In the genomic region with DNA sequence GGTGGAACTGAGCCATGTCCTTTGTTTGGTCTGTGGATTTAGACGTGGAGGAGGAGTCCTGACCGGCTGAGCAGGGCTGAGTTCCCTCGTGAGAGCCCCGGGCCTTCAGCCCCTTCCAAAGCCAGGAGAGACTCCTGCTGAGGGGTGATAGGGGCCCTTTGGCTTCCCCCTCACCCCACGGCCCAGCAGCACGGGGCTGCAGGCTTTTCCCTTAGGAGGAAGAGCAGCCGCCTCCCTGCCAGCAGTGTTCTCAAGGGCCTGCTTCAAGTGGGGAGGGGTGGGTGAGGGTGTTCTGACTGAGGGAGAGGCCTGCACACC, we compare ENCODE assay signal across 10 cellular contexts. TPM values are rescaled to one million over a fixed set of nuclear protein-coding genes. Genes with fewer than 3 reads are reported as not detected.
A peak's percentile ranks its signal among the peaks of the same experiment; 100 is the strongest.
DNase-seq lines count a peak whose midpoint lies in the region; ATAC-seq lines count a peak whose summit lies in the region.
"Had no signal": no experiment of that assay in that cellular context is flagged by ENCODE, and none has a peak within 500 bp of the region (broad histone marks: within the 10 kb centered on the region; RNA-seq: fewer than 3 reads in every experiment).

No MANE protein-coding gene starts in this region.

- in situ Hi-C loops in T47D (cut with HindIII; ENCODE audit: low pct_unique_long_range_greater_than_20kb, low sequenced_read_pairs) = no loop called here

- peak overlapping the region; percentile 47 to 76 (median 65) for H3K4me3 Mint-ChIP-seq in CD4-positive, CD25-positive, alpha-beta regulatory T cell
- H3K4me3 Mint-ChIP-seq in naive B cell = peak overlapping the region in 4 of 8 donors; percentile 65 to 86 (median 80)

- no peak overlapping the region for H3K4me3 ChIP-seq in CD4-positive, CD25-positive, alpha-beta regulatory T cell (ENCODE audit: low read depth, low read length)
- H3K4me3 ChIP-seq in HUES64 (ENCODE audit: low read length) = no peak overlapping the region

- peaks cover 0 to 25% (median 3%) of the 10 kb centered on the region in 4 donors for H3K4me1 Mint-ChIP-seq in CD4-positive, CD25-positive, alpha-beta regulatory T cell
- peaks cover 16 to 31% (median 24%) of the 10 kb centered on the region in 3 donors for H3K4me1 Mint-ChIP-seq in naive B cell

- peaks cover 25% of the 10 kb centered on the region for H3K27me3 Mint-ChIP-seq in CD4-positive, CD25-positive, alpha-beta regulatory T cell
- H3K27me3 Mint-ChIP-seq in naive B cell = peaks cover 5 to 25% (median 8%) of the 10 kb centered on the region in 3 donors

- DNase-seq in CD4-positive, CD25-positive, alpha-beta regulatory T cell = no peak
- DNase-seq in T47D (ENCODE audit: low read depth in 1 of 2, low spot score in 1 of 2) (peak; percentile 72 to 83), naive B cell (no peak), NK-92 (lab: John Stamatoyannopoulos, UW; ENCODE audit: unreplicated experiment) (no peak), anterior cingulate cortex (lab: John Stamatoyannopoulos, UW) (no peak)

- peak overlapping the region in 2 of 3 donors; percentile 29 to 41 for H3K27ac Mint-ChIP-seq in CD4-positive, CD25-positive, alpha-beta regulatory T cell
- peak overlapping the region in 5 of 6 donors; percentile 62 to 95 (median 94) for H3K27ac Mint-ChIP-seq in naive B cell

- no peaks in the 10 kb centered on the region for H3K36me3 Mint-ChIP-seq in CD4-positive, CD25-positive, alpha-beta regulatory T cell
- H3K36me3 Mint-ChIP-seq in naive B cell = no peaks in the 10 kb centered on the region
- H3K36me3 Mint-ChIP-seq: activated naive CD4-positive, alpha-beta T cell treated with anti-CD3 and anti-CD28 coated beads, Interleukin-2, amount 10 ng/mL, durations not matched to agents 7 days and 5 days had no signal

- WGBS in HUES64 = 41% methylated on average over 7 of the region's 7 CpGs

- ATAC-seq in CD4-positive, CD25-positive, alpha-beta regulatory T cell (ENCODE audit: low read depth in 2 of 2) = no peak
- ATAC-seq in naive B cell (ENCODE audit: low read depth in 2 of 2) (no peak), HG03520 (IDR thresholded peaks at IDR 0.05; ENCODE audit: unreplicated experiment) (no peak), GM18861 (IDR thresholded peaks at IDR 0.05; ENCODE audit: unreplicated experiment) (no peak)

- peaks cover 16% of the 10 kb centered on the region for H3K4me1 ChIP-seq in CD4-positive, CD25-positive, alpha-beta regulatory T cell (ENCODE audit: control insufficient read depth, insufficient read depth, low read length, poor library complexity, severe bottlenecking)
- peaks cover 9% of the 10 kb centered on the region; the same call in 1 of the 2 replicates for H3K4me1 ChIP-seq in HUES64 (ENCODE audit: insufficient read depth, low read length)

- peak overlapping the region; percentile 77; the same call in 1 of the 2 replicates for H3K9ac ChIP-seq in HUES64 (ENCODE audit: low read depth, low read length)

- no peak overlapping the region for H3K27ac ChIP-seq in CD4-positive, CD25-positive, alpha-beta regulatory T cell (ENCODE audit: insufficient read depth, low read length, poor library complexity, severe bottlenecking)
- H3K27ac ChIP-seq in HUES64 (ENCODE audit: low read depth, low read length) = peak overlapping the region; percentile 75; the same call in 1 of the 2 replicates
- H3K27ac ChIP-seq: SJSA1 had no signal

- H3K9me3 ChIP-seq in CD4-positive, CD25-positive, alpha-beta regulatory T cell (ENCODE audit: control insufficient read depth in 2 of 2, low read length in 2 of 2) = no peaks in the 10 kb centered on the region
- H3K9me3 ChIP-seq in HUES64 (ENCODE audit: insufficient read depth, low read depth, low read length) = no peaks in the 10 kb centered on the region

- no peaks in the 10 kb centered on the region for H3K36me3 ChIP-seq in CD4-positive, CD25-positive, alpha-beta regulatory T cell (ENCODE audit: control insufficient read depth, insufficient read depth, low read length)
- no peaks in the 10 kb centered on the region for H3K36me3 ChIP-seq in HUES64 (ENCODE audit: insufficient read depth, low read length)

- no peaks in the 10 kb centered on the region for H3K27me3 ChIP-seq in CD4-positive, CD25-positive, alpha-beta regulatory T cell (ENCODE audit: control insufficient read depth, insufficient read depth, low read length)
- H3K27me3 ChIP-seq in HUES64 (ENCODE audit: insufficient read depth, low read length) = peaks cover 17% of the 10 kb centered on the region
- H3K27me3 ChIP-seq: SJSA1 had no signal

- H3K9me3 Mint-ChIP-seq in CD4-positive, CD25-positive, alpha-beta regulatory T cell = no peaks in the 10 kb centered on the region
- peaks cover 0 to 2% (median 0%) of the 10 kb centered on the region in 7 donors for H3K9me3 Mint-ChIP-seq in naive B cell
- H3K9me3 Mint-ChIP-seq: activated naive CD4-positive, alpha-beta T cell treated with anti-CD3 and anti-CD28 coated beads, Interleukin-2, amount 10 ng/mL, durations not matched to agents 7 days and 5 days had no signal

RNA-seq across cellular contexts. Expression of a gene that starts 1.5 kb away (rescaled TPM):
- 6.1 TPM for total RNA-seq in CD4-positive, CD25-positive, alpha-beta regulatory T cell
- polyA plus RNA-seq in CD4-positive, CD25-positive, alpha-beta regulatory T cell = 1 to 10 TPM in 1 of 4 donors, under 1 TPM in 3; 0.28 to 2.2 (median 0.82) TPM
- 13.2 TPM for polyA plus RNA-seq in HUES64 (2013, experiment 1 of 2)
- 12.5 TPM for polyA plus RNA-seq in HUES64 (2013, experiment 2 of 2)
- polyA plus RNA-seq in naive B cell (ENCODE audit: low read depth in 6 of 6) = 1 to 10 TPM in 4 of 6 donors, under 1 TPM in 1, not detected in 1; 0.66 to 3.4 (median 1.6) TPM

RNA-seq across cellular contexts. Expression of a gene that starts 29.2 kb away (rescaled TPM):
- 4.2 TPM for total RNA-seq in CD4-positive, CD25-positive, alpha-beta regulatory T cell
- polyA plus RNA-seq in CD4-positive, CD25-positive, alpha-beta regulatory T cell = under 1 TPM in 1 of 4 donors, not detected in 3; 0.15 TPM
- polyA plus RNA-seq in HUES64 (2013, experiment 1 of 2) = 1.2 TPM
- polyA plus RNA-seq in HUES64 (2013, experiment 2 of 2) = 1.3 TPM
- not detected for polyA plus RNA-seq in naive B cell (ENCODE audit: low read depth in 6 of 6)

Comparison
In these comparisons a context has a peak if more than half of its experiments do, and no peak if none do; other contexts are left out.
1. DNase-seq: peak in T47D (2 of 2); none in CD4-positive, CD25-positive, alpha-beta regulatory T cell (0 of 3), naive B cell (single experiment), NK-92 (single experiment) and anterior cingulate cortex (0 of 58).